In the genomic region with DNA sequence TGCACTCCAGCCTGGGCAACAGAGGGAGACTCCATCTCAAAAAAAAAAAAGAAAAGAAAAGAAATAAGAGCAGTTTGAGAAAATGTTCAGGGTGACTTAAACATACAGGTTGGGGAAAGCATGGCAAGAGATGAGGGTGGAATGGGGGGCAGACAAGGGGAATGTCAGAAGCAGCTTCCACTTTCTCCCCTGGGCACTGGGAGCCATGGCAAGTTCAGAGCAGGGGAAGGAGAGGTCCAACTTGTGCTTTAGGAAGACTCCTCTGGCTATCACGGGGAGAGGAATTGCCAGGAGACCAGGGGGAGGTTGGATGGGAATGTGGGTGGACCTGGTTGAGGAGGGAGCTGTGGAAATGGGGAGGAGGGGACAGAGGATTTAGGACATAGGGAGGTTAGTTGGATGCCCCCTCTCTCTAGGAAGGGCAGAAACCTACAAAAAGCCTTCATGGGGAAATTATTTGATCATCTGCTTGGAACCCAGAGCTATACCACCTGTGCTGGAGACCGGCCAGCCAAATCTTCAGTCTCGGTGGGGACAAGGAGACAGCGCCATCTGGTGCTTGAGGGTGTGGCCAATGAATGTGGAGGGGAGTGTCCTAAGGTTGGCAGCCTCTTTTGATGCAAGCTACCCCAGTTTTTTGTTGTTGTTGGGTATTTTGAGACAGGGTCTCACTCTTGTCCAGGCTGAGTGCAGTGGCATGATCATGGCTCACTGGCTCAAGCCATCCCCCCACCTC, we compare ENCODE assay signal across 1 cellular context.
TF ChIP-seq lines count a peak whose summit lies in the region.

No MANE protein-coding gene starts in this region.

TF ChIP-seq in HCT116, 20 proteins besides CTCF, POLR2A, EP300 and RAD21:
- no peak for TF ChIP-seq CEBPB (IDR thresholded peaks at IDR 0.05; ENCODE audit: low read depth)
- no peak for TF ChIP-seq SIN3A (IDR thresholded peaks at IDR 0.05; ENCODE audit: low read depth)
- TF ChIP-seq JUND (IDR thresholded peaks at IDR 0.05) = no peak
- no peak for TF ChIP-seq TCF7L2 (IDR thresholded peaks at IDR 0.05; ENCODE audit: borderline replicate concordance, extremely low read depth, insufficient read depth, insufficient read length)
- TF ChIP-seq SRF (IDR thresholded peaks at IDR 0.05; ENCODE audit: low read depth) = no peak
- TF ChIP-seq ELF1 (IDR thresholded peaks at IDR 0.05; ENCODE audit: borderline replicate concordance, low read depth) = no peak
- TF ChIP-seq EZH2phosphoT487 (IDR thresholded peaks at IDR 0.05; ENCODE audit: borderline replicate concordance) = no peak
- TF ChIP-seq, protein P1, sequence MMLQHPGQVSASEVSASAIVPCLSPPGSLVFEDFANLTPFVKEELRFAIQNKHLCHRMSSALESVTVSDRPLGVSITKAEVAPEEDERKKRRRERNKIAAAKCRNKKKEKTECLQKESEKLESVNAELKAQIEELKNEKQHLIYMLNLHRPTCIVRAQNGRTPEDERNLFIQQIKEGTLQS (IDR thresholded peaks at IDR 0.05) = no peak
- TF ChIP-seq EGR1 (IDR thresholded peaks at IDR 0.05; ENCODE audit: low read depth) = no peak
- no peak for TF ChIP-seq ZFX (IDR thresholded peaks at IDR 0.05)
- TF ChIP-seq, protein P2, sequence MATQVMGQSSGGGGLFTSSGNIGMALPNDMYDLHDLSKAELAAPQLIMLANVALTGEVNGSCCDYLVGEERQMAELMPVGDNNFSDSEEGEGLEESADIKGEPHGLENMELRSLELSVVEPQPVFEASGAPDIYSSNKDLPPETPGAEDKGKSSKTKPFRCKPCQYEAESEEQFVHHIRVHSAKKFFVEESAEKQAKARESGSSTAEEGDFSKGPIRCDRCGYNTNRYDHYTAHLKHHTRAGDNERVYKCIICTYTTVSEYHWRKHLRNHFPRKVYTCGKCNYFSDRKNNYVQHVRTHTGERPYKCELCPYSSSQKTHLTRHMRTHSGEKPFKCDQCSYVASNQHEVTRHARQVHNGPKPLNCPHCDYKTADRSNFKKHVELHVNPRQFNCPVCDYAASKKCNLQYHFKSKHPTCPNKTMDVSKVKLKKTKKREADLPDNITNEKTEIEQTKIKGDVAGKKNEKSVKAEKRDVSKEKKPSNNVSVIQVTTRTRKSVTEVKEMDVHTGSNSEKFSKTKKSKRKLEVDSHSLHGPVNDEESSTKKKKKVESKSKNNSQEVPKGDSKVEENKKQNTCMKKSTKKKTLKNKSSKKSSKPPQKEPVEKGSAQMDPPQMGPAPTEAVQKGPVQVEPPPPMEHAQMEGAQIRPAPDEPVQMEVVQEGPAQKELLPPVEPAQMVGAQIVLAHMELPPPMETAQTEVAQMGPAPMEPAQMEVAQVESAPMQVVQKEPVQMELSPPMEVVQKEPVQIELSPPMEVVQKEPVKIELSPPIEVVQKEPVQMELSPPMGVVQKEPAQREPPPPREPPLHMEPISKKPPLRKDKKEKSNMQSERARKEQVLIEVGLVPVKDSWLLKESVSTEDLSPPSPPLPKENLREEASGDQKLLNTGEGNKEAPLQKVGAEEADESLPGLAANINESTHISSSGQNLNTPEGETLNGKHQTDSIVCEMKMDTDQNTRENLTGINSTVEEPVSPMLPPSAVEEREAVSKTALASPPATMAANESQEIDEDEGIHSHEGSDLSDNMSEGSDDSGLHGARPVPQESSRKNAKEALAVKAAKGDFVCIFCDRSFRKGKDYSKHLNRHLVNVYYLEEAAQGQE (IDR thresholded peaks at IDR 0.05; ENCODE audit: low read depth) = no peak
- no peak for TF ChIP-seq EZH2 (IDR thresholded peaks at IDR 0.05)
- no peak for TF ChIP-seq YY1 (IDR thresholded peaks at IDR 0.05; ENCODE audit: extremely low read depth, insufficient replicate concordance, low read depth, low read length)
- TF ChIP-seq ZNF274 (IDR thresholded peaks at IDR 0.05; ENCODE audit: low read depth, low read length) = no peak
- no peak for TF ChIP-seq CBX3 (IDR thresholded peaks at IDR 0.05; ENCODE audit: low read depth)
- TF ChIP-seq, protein P3, sequence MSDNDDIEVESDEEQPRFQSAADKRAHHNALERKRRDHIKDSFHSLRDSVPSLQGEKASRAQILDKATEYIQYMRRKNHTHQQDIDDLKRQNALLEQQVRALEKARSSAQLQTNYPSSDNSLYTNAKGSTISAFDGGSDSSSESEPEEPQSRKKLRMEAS (IDR thresholded peaks at IDR 0.05) = no peak
- no peak for TF ChIP-seq FOSL1 (IDR thresholded peaks at IDR 0.05; ENCODE audit: low read depth)
- TF ChIP-seq SP1 (IDR thresholded peaks at IDR 0.05; ENCODE audit: low read depth) = no peak
- TF ChIP-seq, protein P4, sequence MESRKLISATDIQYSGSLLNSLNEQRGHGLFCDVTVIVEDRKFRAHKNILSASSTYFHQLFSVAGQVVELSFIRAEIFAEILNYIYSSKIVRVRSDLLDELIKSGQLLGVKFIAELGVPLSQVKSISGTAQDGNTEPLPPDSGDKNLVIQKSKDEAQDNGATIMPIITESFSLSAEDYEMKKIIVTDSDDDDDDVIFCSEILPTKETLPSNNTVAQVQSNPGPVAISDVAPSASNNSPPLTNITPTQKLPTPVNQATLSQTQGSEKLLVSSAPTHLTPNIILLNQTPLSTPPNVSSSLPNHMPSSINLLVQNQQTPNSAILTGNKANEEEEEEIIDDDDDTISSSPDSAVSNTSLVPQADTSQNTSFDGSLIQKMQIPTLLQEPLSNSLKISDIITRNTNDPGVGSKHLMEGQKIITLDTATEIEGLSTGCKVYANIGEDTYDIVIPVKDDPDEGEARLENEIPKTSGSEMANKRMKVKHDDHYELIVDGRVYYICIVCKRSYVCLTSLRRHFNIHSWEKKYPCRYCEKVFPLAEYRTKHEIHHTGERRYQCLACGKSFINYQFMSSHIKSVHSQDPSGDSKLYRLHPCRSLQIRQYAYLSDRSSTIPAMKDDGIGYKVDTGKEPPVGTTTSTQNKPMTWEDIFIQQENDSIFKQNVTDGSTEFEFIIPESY (IDR thresholded peaks at IDR 0.05; ENCODE audit: extremely low read depth, insufficient replicate concordance, low read length) = no peak
- no peak for TF ChIP-seq POLR2AphosphoS5 (IDR thresholded peaks at IDR 0.05; ENCODE audit: low read depth, low read length)
